In genomic region chr10:119006451-119007210, GRCh38 we compare ENCODE assay signal across 9 cellular contexts. TPM values are rescaled to one million over a fixed set of nuclear protein-coding genes. Genes with fewer than 3 reads are reported as not detected.
DNase-seq lines count a peak whose midpoint lies in the region; ATAC-seq and TF ChIP-seq lines count a peak whose summit lies in the region.
"Had no signal": no experiment of that assay in that cellular context is flagged by ENCODE, and none has a peak within 500 bp of the region (broad histone marks: within the 10 kb centered on the region; RNA-seq: fewer than 3 reads in every experiment).

No MANE protein-coding gene starts in this region.

- no peaks in the 10 kb centered on the region for H3K27me3 Mint-ChIP-seq in MCF 10A (ENCODE audit: insufficient read depth, unreplicated experiment)

- H4K91ac ChIP-seq in mesenchymal stem cell (ENCODE audit: low read length), result no peak overlapping the region

- H2BK120ac ChIP-seq in mesenchymal stem cell (ENCODE audit: low read depth, low read length), result no peak overlapping the region

- no peak overlapping the region for H3K4me3 Mint-ChIP-seq in MCF 10A (ENCODE audit: unreplicated experiment)
- H3K4me3 Mint-ChIP-seq: CD4-positive, CD25-positive, alpha-beta regulatory T cell had no signal

- H3K4me2 ChIP-seq in mesenchymal stem cell (ENCODE audit: low read length, poor library complexity, severe bottlenecking), result no peak overlapping the region

- peaks cover 4% of the 10 kb centered on the region for H3K36me3 Mint-ChIP-seq in MCF 10A (ENCODE audit: insufficient read depth, unreplicated experiment)
- H3K36me3 Mint-ChIP-seq: CD4-positive, CD25-positive, alpha-beta regulatory T cell had no signal

- peak; percentile 97 for DNase-seq in A172 (ENCODE audit: low spot score)
- DNase-seq in HT-29 (ENCODE audit: low spot score), result peak; percentile 49
- peak; percentile 98 for DNase-seq in MCF 10A (ENCODE audit: unreplicated experiment)
- DNase-seq in mesenchymal stem cell, result peak; percentile 99
- DNase-seq in NCI-H1694 (lab: John Stamatoyannopoulos, UW), result no peak
- DNase-seq: CD4-positive, CD25-positive, alpha-beta regulatory T cell had no signal

- H4K8ac ChIP-seq in mesenchymal stem cell (ENCODE audit: low read length), result no peak overlapping the region

- peak overlapping the region; percentile 46 for H3K27ac Mint-ChIP-seq in MCF 10A (ENCODE audit: low read depth, unreplicated experiment)
- H3K27ac Mint-ChIP-seq: CD4-positive, CD25-positive, alpha-beta regulatory T cell had no signal

- POLR2A ChIA-PET in MCF 10A (lab: Yijun Ruan, JAX), result interaction anchor here (0.6 to 6.3 kb wide), 17 partner anchors 9 to 253 kb away, joined by 3 to 83 read pairs (median 5); partner anchors contain the start of genes CACUL1, EIF3A and NANOS1

- no peak overlapping the region for H2BK12ac ChIP-seq in mesenchymal stem cell (ENCODE audit: low read length in 2 of 2)

- CTCF ChIA-PET in MCF 10A (lab: Yijun Ruan, JAX), result interaction anchor here (0.5 to 1.4 kb wide), 9 partner anchors 12 to 438 kb away, joined by 3 read pairs; no protein-coding TSS in a partner anchor

- peak overlapping the region; percentile 2 for H3K27ac ChIP-seq in mesenchymal stem cell (ENCODE audit: low read length, poor library complexity, severe bottlenecking)

- peak overlapping the region in 1 of 2 experiments; percentile 36 for H3K4me3 ChIP-seq in mesenchymal stem cell (ENCODE audit: insufficient read depth in 1 of 2, low read depth in 1 of 2, low read length in 2 of 2)

- peaks cover 4 to 16% of the 10 kb centered on the region in 2 experiments for H3K27me3 ChIP-seq in mesenchymal stem cell (ENCODE audit: control insufficient read depth in 1 of 2, insufficient read depth in 1 of 2, low read length in 2 of 2)

- no peaks in the 10 kb centered on the region for H3K9me3 ChIP-seq in mesenchymal stem cell (ENCODE audit: control insufficient read depth, low read length)

- H2AFZ ChIP-seq in mesenchymal stem cell (ENCODE audit: low read depth, low read length), result no peak overlapping the region

- H3K9me3 Mint-ChIP-seq in MCF 10A (ENCODE audit: unreplicated experiment), result no peaks in the 10 kb centered on the region
- H3K9me3 Mint-ChIP-seq: CD4-positive, CD25-positive, alpha-beta regulatory T cell had no signal

- no TSS peak for BruUV-seq in MCF 10A (replicated peaks; lab: Mats Ljungman, UMichigan)

- 41% methylated on average over 9 of the region's 9 CpGs for WGBS in mesenchymal stem cell

- no peaks in the 10 kb centered on the region for H3K79me1 ChIP-seq in mesenchymal stem cell (replicated peaks; ENCODE audit: low read length, poor library complexity, severe bottlenecking)

- peak overlapping the region; percentile 56 for H3K9ac ChIP-seq in mesenchymal stem cell (ENCODE audit: low read length)

- H2BK5ac ChIP-seq in mesenchymal stem cell (ENCODE audit: low read depth, low read length, poor library complexity, severe bottlenecking), result no peak overlapping the region

- no peaks in the 10 kb centered on the region for H3K36me3 ChIP-seq in mesenchymal stem cell (ENCODE audit: control insufficient read depth in 1 of 2, insufficient read depth in 2 of 2, low read depth in 1 of 2, low read length in 2 of 2)

- H3K23ac ChIP-seq in mesenchymal stem cell (ENCODE audit: low read length in 2 of 2), result no peak overlapping the region

- H3K4me1 ChIP-seq in mesenchymal stem cell (ENCODE audit: control insufficient read depth, insufficient read depth, low read depth, low read length), result peaks cover 5% of the 10 kb centered on the region

- H2BK15ac ChIP-seq in mesenchymal stem cell (ENCODE audit: low read depth, poor library complexity, severe bottlenecking), result no peak overlapping the region

- TF ChIP-seq CTCF in MCF 10A (IDR thresholded peaks at IDR 0.05; ENCODE audit: unreplicated experiment), result no peak

- H2AK5ac ChIP-seq in mesenchymal stem cell (ENCODE audit: low read length, severe bottlenecking), result no peak overlapping the region

- intact Hi-C loops in MCF 10A (cut with micrococcal nuclease), result loop anchor here (2.0 kb wide), 2 partner anchors 24 to 74 kb away; partner anchors contain the start of gene EIF3A

- no peak overlapping the region for H3K18ac ChIP-seq in mesenchymal stem cell (ENCODE audit: low read depth in 1 of 2, low read length in 2 of 2)

- no peak overlapping the region for H3K14ac ChIP-seq in mesenchymal stem cell (ENCODE audit: low read length in 2 of 2)

- H3K4me1 Mint-ChIP-seq in MCF 10A (ENCODE audit: insufficient read depth, unreplicated experiment), result peaks cover 30% of the 10 kb centered on the region
- H3K4me1 Mint-ChIP-seq: CD4-positive, CD25-positive, alpha-beta regulatory T cell had no signal

- H3K4ac ChIP-seq in mesenchymal stem cell (ENCODE audit: low read depth in 1 of 2, low read length in 2 of 2), result no peak overlapping the region

- ATAC-seq in GM18498 (IDR thresholded peaks at IDR 0.05; ENCODE audit: unreplicated experiment) (no peak), HG03025 (IDR thresholded peaks at IDR 0.05; ENCODE audit: low FRiP score, unreplicated experiment) (no peak), HG03520 (IDR thresholded peaks at IDR 0.05; ENCODE audit: unreplicated experiment) (no peak)

RNA-seq across cellular contexts. Expression of gene NANOS1, which starts 22.9 kb away (rescaled TPM):
- total RNA-seq in A172 (2014; rRNA removed; shearing (Covaris generic)), result 1.3 TPM in 2 replicates
- total RNA-seq in HT-29 (2014; rRNA removed; shearing (Covaris generic)), result 3.1 and 4.8 TPM in 2 replicates
- total RNA-seq in MCF 10A (2022), result 2.2 and 3.8 TPM in 2 replicates
- 0.83 TPM for polyA plus RNA-seq in mesenchymal stem cell (2013, experiment 1 of 2)
- 0.82 TPM for polyA plus RNA-seq in mesenchymal stem cell (2013, experiment 2 of 2)
- polyA plus RNA-seq: CD4-positive, CD25-positive, alpha-beta regulatory T cell had no signal
